Comparison of ENCODE assay signal across 8 cellular contexts in the genomic region with DNA sequence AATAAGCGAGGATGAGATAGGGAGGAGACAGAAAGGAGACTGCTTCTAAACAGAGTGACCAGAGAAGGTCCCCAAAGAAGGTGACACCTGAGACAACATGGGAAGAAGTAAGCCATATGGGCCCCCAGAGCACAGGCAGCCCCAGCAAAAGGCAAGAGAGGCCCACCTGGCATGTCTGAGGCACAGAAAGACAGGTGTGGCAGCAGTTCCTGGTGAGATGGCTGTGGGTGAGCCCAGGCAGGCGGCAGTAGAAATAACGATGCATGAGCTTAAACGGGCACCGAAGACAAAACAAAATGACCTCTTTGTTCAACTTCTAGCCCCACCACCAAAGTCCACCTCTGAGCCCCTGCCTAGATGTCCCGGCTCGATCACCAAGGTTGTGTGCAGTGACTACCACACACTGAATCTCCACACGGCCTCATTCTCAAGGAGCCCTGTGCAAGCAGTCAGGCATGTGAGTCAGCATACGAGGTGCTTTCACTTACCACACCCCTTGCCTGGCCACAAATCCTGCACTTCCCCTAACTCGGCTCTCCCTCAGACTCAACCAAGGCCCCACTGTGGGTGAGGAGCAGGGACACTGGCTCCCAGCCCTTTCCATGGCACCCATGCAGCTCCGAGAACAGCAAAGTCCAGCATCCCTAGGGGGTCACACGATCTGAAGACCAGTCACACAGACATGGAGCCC.
A peak's percentile ranks its signal among the peaks of the same experiment; 100 is the strongest.
DNase-seq lines count a peak whose midpoint lies in the region; ATAC-seq and TF ChIP-seq lines count a peak whose summit lies in the region.

No MANE protein-coding gene starts in this region.

- peak; percentile 51 for DNase-seq in AG09309 (ENCODE audit: low read depth)
- peak; percentile 95 for DNase-seq in GM23248
- peak; percentile 48 to 87 for DNase-seq in SJSA1 (ENCODE audit: low read depth in 1 of 2, low spot score in 2 of 2)
- no peak for DNase-seq in central memory CD8-positive, alpha-beta T cell (ENCODE audit: low spot score in 2 of 2)
- DNase-seq in NCI-H345 (lab: John Stamatoyannopoulos, UW), result no peak
- DNase-seq in NCI-H2029 treated with DMSO at 0.1 percent for 48 hours (lab: John Stamatoyannopoulos, UW), result no peak

- peaks cover 64% of the 10 kb centered on the region for H3K4me1 Mint-ChIP-seq in central memory CD8-positive, alpha-beta T cell

- H3K36me3 Mint-ChIP-seq in central memory CD8-positive, alpha-beta T cell (ENCODE audit: insufficient read depth), result peaks cover 3% of the 10 kb centered on the region

- no peaks in the 10 kb centered on the region for H4K20me1 ChIP-seq in GM23248 (ENCODE audit: insufficient read depth)

- no peaks in the 10 kb centered on the region for H3K9me3 Mint-ChIP-seq in central memory CD8-positive, alpha-beta T cell

- H3K27me3 ChIP-seq in GM23248 (replicated peaks; ENCODE audit: insufficient read depth), result no peaks in the 10 kb centered on the region
- H3K27me3 ChIP-seq in SJSA1 (replicated peaks), result no peaks in the 10 kb centered on the region
- no peaks in the 10 kb centered on the region for H3K27me3 ChIP-seq in mucosa of rectum (ENCODE audit: control insufficient read depth in 2 of 2, insufficient read depth in 2 of 2, low read length in 2 of 2)

- no peak for TF ChIP-seq CTCF in AG09309 (IDR thresholded peaks at IDR 0.05; ENCODE audit: control insufficient read depth, insufficient read depth, low read depth, low read length, missing control alignments)

- 54 to 59% methylated on average over 12 of the region's 12 CpGs for WGBS in GM23248 (ENCODE audit: low coverage in 1 of 2, low lambda C conversion rate in 2 of 2, missing lambda C conversion rate in 2 of 2), 2 experiments
- WGBS in urinary bladder, result 56% methylated on average over 12 of the region's 12 CpGs

- H3F3A ChIP-seq in GM23248 (ENCODE audit: insufficient read depth), result peaks cover 60% of the 10 kb centered on the region

- peak overlapping the region; percentile 65 for H3K4me2 ChIP-seq in GM23248 (ENCODE audit: unreplicated experiment)

- peak overlapping the region; percentile 64 for H3K27ac Mint-ChIP-seq in central memory CD8-positive, alpha-beta T cell (ENCODE audit: low read depth)

- in situ Hi-C loops in GM23248 (cut with MboI), result no loop called here

- H3K4me3 Mint-ChIP-seq in central memory CD8-positive, alpha-beta T cell, result no peak overlapping the region

- peak; percentile 19 for ATAC-seq in central memory CD8-positive, alpha-beta T cell (replicated peaks; ENCODE audit: extremely low read depth, poor library complexity, severe bottlenecking)

- peaks cover 67% of the 10 kb centered on the region for H3K4me1 ChIP-seq in GM23248 (ENCODE audit: insufficient read depth)
- H3K4me1 ChIP-seq in SJSA1 (replicated peaks), result peaks cover 81% of the 10 kb centered on the region
- H3K4me1 ChIP-seq in mucosa of rectum (ENCODE audit: control insufficient read depth in 2 of 2, insufficient read depth in 2 of 2, low read length in 2 of 2), result peaks cover 53 to 55% of the 10 kb centered on the region in 2 donors
- H3K4me1 ChIP-seq in urinary bladder (ENCODE audit: insufficient read depth), result peaks cover 6% of the 10 kb centered on the region

- H3K36me3 ChIP-seq in GM23248 (ENCODE audit: low read depth), result no peaks in the 10 kb centered on the region
- H3K36me3 ChIP-seq in SJSA1, result peaks cover 14% of the 10 kb centered on the region
- no peaks in the 10 kb centered on the region for H3K36me3 ChIP-seq in mucosa of rectum (ENCODE audit: control insufficient read depth in 2 of 2, insufficient read depth in 2 of 2, low read length in 2 of 2)
- no peaks in the 10 kb centered on the region for H3K36me3 ChIP-seq in urinary bladder (ENCODE audit: insufficient read depth)

- H3K79me2 ChIP-seq in GM23248 (ENCODE audit: insufficient read depth), result peaks cover 85% of the 10 kb centered on the region

- H3K9me3 ChIP-seq in GM23248 (ENCODE audit: low read depth) (no peaks in the 10 kb centered on the region), SJSA1 (replicated peaks) (no peaks in the 10 kb centered on the region), mucosa of rectum (ENCODE audit: control insufficient read depth in 2 of 2, low read length in 2 of 2) (no peaks in the 10 kb centered on the region)

- H3K27me3 Mint-ChIP-seq in central memory CD8-positive, alpha-beta T cell, result no peaks in the 10 kb centered on the region

- H3K9me2 ChIP-seq in GM23248 (ENCODE audit: insufficient read depth), result no peaks in the 10 kb centered on the region

- peak overlapping the region; percentile 80 for H3K27ac ChIP-seq in GM23248
- H3K27ac ChIP-seq in SJSA1, result peak overlapping the region; percentile 55
- H3K27ac ChIP-seq in mucosa of rectum (ENCODE audit: low read depth in 2 of 2, low read length in 2 of 2), result peak overlapping the region; percentile 76 to 78
- H3K27ac ChIP-seq in urinary bladder (ENCODE audit: low read depth), result peak overlapping the region; percentile 76

- H3K9ac ChIP-seq in GM23248 (peak overlapping the region; percentile 67), mucosa of rectum (ENCODE audit: low read depth in 1 of 2, low read length in 2 of 2) (peak overlapping the region; percentile 31 to 38)

- no peak overlapping the region for H2AFZ ChIP-seq in GM23248

- no peak overlapping the region for H3K4me3 ChIP-seq in AG09309 (ENCODE audit: control insufficient read depth, low read depth, low read length)
- H3K4me3 ChIP-seq in GM23248, result no peak overlapping the region
- H3K4me3 ChIP-seq in SJSA1, result no peak overlapping the region
- H3K4me3 ChIP-seq in mucosa of rectum (ENCODE audit: low read length in 2 of 2), result peak overlapping the region in 1 of 2 donors; percentile 15
- H3K4me3 ChIP-seq in urinary bladder (ENCODE audit: low read depth, low read length), result no peak overlapping the region

Comparison
In these comparisons a context has a peak if more than half of its experiments do, and no peak if none do; other contexts are left out.
1. DNase-seq: peak in AG09309 (single experiment), GM23248 (single experiment) and SJSA1 (2 of 2); none in central memory CD8-positive, alpha-beta T cell (0 of 2), NCI-H345 (single experiment) and NCI-H2029 treated with DMSO at 0.1 percent for 48 hours (single experiment).
2. Peak in every context shown above with its lines, with median percentiles within 50 percentile points of each other: H3K27ac ChIP-seq.